Comparison of ENCODE assay signal across 5 cellular contexts in the genomic region with DNA sequence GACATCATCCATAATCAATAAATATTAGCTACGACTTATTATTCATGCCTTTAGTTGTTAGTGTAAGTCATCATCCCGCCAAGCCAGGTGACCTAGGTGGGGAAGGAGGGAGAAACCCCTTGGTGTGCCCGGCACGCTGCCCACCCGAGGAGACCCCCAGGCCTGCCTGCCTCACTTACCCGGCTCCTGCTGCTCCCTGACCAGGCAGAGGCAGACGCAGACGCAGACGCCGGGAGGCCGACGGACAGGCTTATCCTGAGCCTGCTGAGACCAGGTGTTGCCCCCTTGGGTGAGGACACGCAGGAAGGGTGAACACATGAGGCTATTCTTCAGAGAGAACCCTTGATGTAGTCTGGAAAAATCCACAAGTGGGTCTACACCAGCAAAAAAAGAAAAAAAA.
"Had no signal": no experiment of that assay in that cellular context is flagged by ENCODE, and none has a peak within 500 bp of the region (broad histone marks: within the 10 kb centered on the region; RNA-seq: fewer than 3 reads in every experiment).

No MANE protein-coding gene starts in this region.

- H3K4me1 ChIP-seq: SJCRH30 had no signal

- H3K27ac ChIP-seq: SJCRH30 had no signal

- DNase-seq: NCI-H1694; NCI-H187 treated with DMSO at 0.1 percent for 48 hours; NK-92 treated with Interleukin-12 subunit alpha and Interleukin-12 subunit beta, amount 100 ng/mL, for 24 hours had no signal

- H3K27me3 ChIP-seq: MG63 had no signal

- H3K9me3 ChIP-seq: MG63, SJCRH30 had no signal

- H3K4me3 ChIP-seq: MG63, SJCRH30 had no signal

- H3K36me3 ChIP-seq: MG63, SJCRH30 had no signal
